Comparison of ENCODE assay signal across 8 cellular contexts in genomic region chr20:59939879-59940128, GRCh38. TPM values are rescaled to one million over a fixed set of nuclear protein-coding genes. Genes with fewer than 3 reads are reported as not detected.
DNase-seq lines count a peak whose midpoint lies in the region; ATAC-seq and TF ChIP-seq lines count a peak whose summit lies in the region.

No MANE protein-coding gene starts in this region.

- DNase-seq in activated naive CD4-positive, alpha-beta T cell treated with anti-CD3 and anti-CD28 coated beads for 36 hours = no peak
- DNase-seq in activated naive CD4-positive, alpha-beta T cell treated with anti-CD3 and anti-CD28 coated beads, Interleukin-2, amount 50 U/mL, for 16 hours = no peak
- DNase-seq in activated CD4-positive, alpha-beta memory T cell treated with anti-CD3 and anti-CD28 coated beads, Interleukin-2, amount 10 ng/mL, durations not matched to agents 7 days and 5 days = no peak
- no peak for DNase-seq in right atrium auricular region (ENCODE audit: low spot score)
- DNase-seq in retina = no peak
- DNase-seq in Ammon's horn (ENCODE audit: low spot score) = no peak

- H3K4me3 ChIP-seq in right atrium auricular region (peak overlapping the region; percentile 54 to 74), skeletal muscle tissue (ENCODE audit: low read length in 3 of 3) (peak overlapping the region; percentile 86 to 97 (median 88))

- H3K27me3 Mint-ChIP-seq in activated naive CD4-positive, alpha-beta T cell treated with anti-CD3 and anti-CD28 coated beads for 36 hours (ENCODE audit: low read depth) = no peaks in the 10 kb centered on the region
- no peaks in the 10 kb centered on the region for H3K27me3 Mint-ChIP-seq in activated CD4-positive, alpha-beta memory T cell treated with anti-CD3 and anti-CD28 coated beads, Interleukin-2, amount 10 ng/mL, durations not matched to agents 7 days and 5 days

- H3K4me3 Mint-ChIP-seq in activated naive CD4-positive, alpha-beta T cell treated with anti-CD3 and anti-CD28 coated beads for 36 hours = peak overlapping the region; percentile 92
- peak overlapping the region; percentile 89 for H3K4me3 Mint-ChIP-seq in activated CD4-positive, alpha-beta memory T cell treated with anti-CD3 and anti-CD28 coated beads, Interleukin-2, amount 10 ng/mL, durations not matched to agents 7 days and 5 days

- CTCF ChIA-PET in activated naive CD4-positive, alpha-beta T cell treated with anti-CD3 and anti-CD28 coated beads for 36 hours (lab: Charles Lee) = interaction anchor here (1.5 to 1.8 kb wide), 4 partner anchors 9 to 117 kb away, joined by 4 to 7 read pairs (median 5); no protein-coding TSS in a partner anchor
- CTCF ChIA-PET in activated CD4-positive, alpha-beta memory T cell treated with anti-CD3 and anti-CD28 coated beads, Interleukin-2, amount 10 ng/mL, durations not matched to agents 7 days and 5 days (lab: Charles Lee) = interaction anchor here (0.9 to 3.4 kb wide), 9 partner anchors 9 to 271 kb away, joined by 3 to 39 read pairs (median 8); no protein-coding TSS in a partner anchor

- TF ChIP-seq CTCF in right atrium auricular region (IDR thresholded peaks at IDR 0.05) = no peak

- H3K9ac ChIP-seq in skeletal muscle tissue (ENCODE audit: low read depth in 1 of 3, low read length in 3 of 3) = peak overlapping the region; percentile 83 to 98 (median 91)

- intact Hi-C loops in activated naive CD4-positive, alpha-beta T cell treated with anti-CD3 and anti-CD28 coated beads for 36 hours (cut with micrococcal nuclease) = loop anchor here (1.0 to 10.0 kb wide), 3 partner anchors 9 to 1633 kb away; partner anchors contain the start of gene RAB22A

- POLR2A ChIA-PET in activated CD4-positive, alpha-beta memory T cell treated with anti-CD3 and anti-CD28 coated beads, Interleukin-2, amount 10 ng/mL, durations not matched to agents 7 days and 5 days (lab: Charles Lee) = interaction anchor here (0.6 to 3.6 kb wide), 7 partner anchors 8 to 197 kb away, joined by 3 to 40 read pairs (median 7); no protein-coding TSS in a partner anchor

- peaks cover 0 to 58% of the 10 kb centered on the region in 2 donors for H3K4me1 ChIP-seq in right atrium auricular region
- peaks cover 31 to 48% (median 42%) of the 10 kb centered on the region in 3 donors for H3K4me1 ChIP-seq in skeletal muscle tissue (ENCODE audit: control insufficient read depth in 3 of 3, insufficient read depth in 3 of 3, low read length in 3 of 3)

- H3K9me3 Mint-ChIP-seq in activated naive CD4-positive, alpha-beta T cell treated with anti-CD3 and anti-CD28 coated beads for 36 hours = peaks cover 2% of the 10 kb centered on the region
- H3K9me3 Mint-ChIP-seq in activated CD4-positive, alpha-beta memory T cell treated with anti-CD3 and anti-CD28 coated beads, Interleukin-2, amount 10 ng/mL, durations not matched to agents 7 days and 5 days = no peaks in the 10 kb centered on the region

- H3K9me3 ChIP-seq in right atrium auricular region = no peaks in the 10 kb centered on the region
- no peaks in the 10 kb centered on the region for H3K9me3 ChIP-seq in skeletal muscle tissue (ENCODE audit: control insufficient read depth in 3 of 3, low read length in 3 of 3)

- H3K36me3 ChIP-seq in right atrium auricular region (peaks cover 24% of the 10 kb centered on the region), skeletal muscle tissue (ENCODE audit: control insufficient read depth in 3 of 3, insufficient read depth in 3 of 3, low read length in 3 of 3) (peaks cover 12 to 22% (median 18%) of the 10 kb centered on the region in 3 donors)

- peaks cover 35% of the 10 kb centered on the region for H3K4me1 Mint-ChIP-seq in activated naive CD4-positive, alpha-beta T cell treated with anti-CD3 and anti-CD28 coated beads for 36 hours (ENCODE audit: low read depth)
- peaks cover 35% of the 10 kb centered on the region for H3K4me1 Mint-ChIP-seq in activated CD4-positive, alpha-beta memory T cell treated with anti-CD3 and anti-CD28 coated beads, Interleukin-2, amount 10 ng/mL, durations not matched to agents 7 days and 5 days

- H3K36me3 Mint-ChIP-seq in activated naive CD4-positive, alpha-beta T cell treated with anti-CD3 and anti-CD28 coated beads for 36 hours (ENCODE audit: low read depth) = peaks cover 20% of the 10 kb centered on the region
- peaks cover 24% of the 10 kb centered on the region for H3K36me3 Mint-ChIP-seq in activated CD4-positive, alpha-beta memory T cell treated with anti-CD3 and anti-CD28 coated beads, Interleukin-2, amount 10 ng/mL, durations not matched to agents 7 days and 5 days (ENCODE audit: low read depth)

- H3K27me3 ChIP-seq in right atrium auricular region = no peaks in the 10 kb centered on the region
- no peaks in the 10 kb centered on the region for H3K27me3 ChIP-seq in skeletal muscle tissue (ENCODE audit: control insufficient read depth in 3 of 3, insufficient read depth in 3 of 3, low read length in 3 of 3)

- ATAC-seq in HG03066 (IDR thresholded peaks at IDR 0.05; ENCODE audit: low read depth, unreplicated experiment) = peak; percentile 31

- H3K27ac ChIP-seq in right atrium auricular region (peak overlapping the region; percentile 95 to 96), skeletal muscle tissue (ENCODE audit: low read depth, low read length) (peak overlapping the region; percentile 93)

- peak overlapping the region; percentile 63 for H3K27ac Mint-ChIP-seq in activated naive CD4-positive, alpha-beta T cell treated with anti-CD3 and anti-CD28 coated beads for 36 hours
- peak overlapping the region; percentile 83 for H3K27ac Mint-ChIP-seq in activated CD4-positive, alpha-beta memory T cell treated with anti-CD3 and anti-CD28 coated beads, Interleukin-2, amount 10 ng/mL, durations not matched to agents 7 days and 5 days

RNA-seq across cellular contexts. Expression of gene PPP1R3D, which starts 0.3 kb away (rescaled TPM):
- total RNA-seq in activated naive CD4-positive, alpha-beta T cell treated with anti-CD3 and anti-CD28 coated beads for 36 hours = 1 to 10 TPM; 3.9 to 4.1 TPM
- 10 to 100 TPM in 1 of 2 experiments, 1 to 10 TPM in 1; 9.7 to 10.3 TPM for total RNA-seq in activated CD4-positive, alpha-beta memory T cell treated with anti-CD3 and anti-CD28 coated beads, Interleukin-2, amount 10 ng/mL, durations not matched to agents 7 days and 5 days
- total RNA-seq in right atrium auricular region (1 to 10 TPM; 6.9 to 7.9 TPM), skeletal muscle tissue (6.8 TPM)

RNA-seq across cellular contexts. Expression of gene FAM217B, which starts 0.4 kb away (rescaled TPM):
- total RNA-seq in activated naive CD4-positive, alpha-beta T cell treated with anti-CD3 and anti-CD28 coated beads for 36 hours = 10 to 100 TPM; 14.6 to 15.4 TPM
- total RNA-seq in activated CD4-positive, alpha-beta memory T cell treated with anti-CD3 and anti-CD28 coated beads, Interleukin-2, amount 10 ng/mL, durations not matched to agents 7 days and 5 days = 10 to 100 TPM; 26.5 to 27.4 TPM
- total RNA-seq in right atrium auricular region = 10 to 100 TPM in 1 of 2 donors, 1 to 10 TPM in 1; 7.9 to 17.6 TPM
- total RNA-seq in skeletal muscle tissue = 7.3 TPM

RNA-seq across cellular contexts. Expression of gene SYCP2, which starts 6.4 kb away (rescaled TPM):
- total RNA-seq in activated naive CD4-positive, alpha-beta T cell treated with anti-CD3 and anti-CD28 coated beads for 36 hours = 1 to 10 TPM; 1.2 to 1.5 TPM
- 1 to 10 TPM; 5.4 to 7.9 TPM for total RNA-seq in activated CD4-positive, alpha-beta memory T cell treated with anti-CD3 and anti-CD28 coated beads, Interleukin-2, amount 10 ng/mL, durations not matched to agents 7 days and 5 days
- total RNA-seq in right atrium auricular region (under 1 TPM; 0.56 to 0.79 TPM), skeletal muscle tissue (3.7 TPM)

RNA-seq across cellular contexts. Expression of gene CDH26, which starts 18.4 kb away (rescaled TPM):
- 1 to 10 TPM; 1.5 to 1.8 TPM for total RNA-seq in activated naive CD4-positive, alpha-beta T cell treated with anti-CD3 and anti-CD28 coated beads for 36 hours
- under 1 TPM; 0.53 to 0.86 TPM for total RNA-seq in activated CD4-positive, alpha-beta memory T cell treated with anti-CD3 and anti-CD28 coated beads, Interleukin-2, amount 10 ng/mL, durations not matched to agents 7 days and 5 days
- total RNA-seq in right atrium auricular region (1 to 10 TPM in 1 of 2 donors, under 1 TPM in 1; 0.43 to 1.3 TPM), skeletal muscle tissue (0.52 TPM)
